ENCODE assay signal across 24 cellular contexts in the genomic region with DNA sequence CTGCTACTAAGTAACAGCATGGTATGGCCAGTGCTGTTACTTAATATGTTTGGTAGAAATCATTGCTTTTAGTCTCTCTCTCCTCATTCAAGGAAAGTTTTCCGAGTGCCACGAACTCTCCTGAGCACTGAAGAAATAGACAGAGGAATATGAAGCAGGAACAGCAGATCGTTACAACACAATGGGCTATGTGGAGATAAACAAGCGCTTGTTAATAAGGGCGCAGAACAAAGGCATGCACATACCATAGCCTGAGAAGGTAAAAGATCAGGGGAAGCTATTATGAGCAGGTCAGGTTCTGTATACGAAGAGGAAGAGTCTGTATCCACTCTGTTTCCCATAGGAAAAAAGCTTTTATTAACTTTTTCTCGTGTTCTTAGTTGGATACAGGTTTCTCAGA.
"Had no signal": no experiment of that assay in that cellular context is flagged by ENCODE, and none has a peak within 500 bp of the region (broad histone marks: within the 10 kb centered on the region; RNA-seq: fewer than 3 reads in every experiment).

No MANE protein-coding gene starts in this region.

- DNase-seq: colonic mucosa; cortex of kidney; dermis blood vessel endothelial cell; dorsolateral prefrontal cortex; effector CD4-positive, alpha-beta T cell; effector CD8-positive, alpha-beta T cell; effector memory CD4-positive, alpha-beta T cell; effector memory CD8-positive, alpha-beta T cell; endodermal cell; erythroblast; esophagus squamous epithelium; foreskin fibroblast; foreskin keratinocyte; foreskin melanocyte; gastrocnemius medialis; glutamatergic neuron; head of caudate nucleus; heart left ventricle; heart right ventricle had no signal

- H3K27me3 ChIP-seq: colonic mucosa, dorsolateral prefrontal cortex, esophagus muscularis mucosa, esophagus squamous epithelium, foreskin keratinocyte, gastrocnemius medialis, gastroesophageal sphincter, heart left ventricle, heart right ventricle had no signal

- H3K9me3 ChIP-seq: colonic mucosa, esophagus muscularis mucosa, esophagus squamous epithelium, gastrocnemius medialis, heart left ventricle, heart right ventricle had no signal

- H3K36me3 ChIP-seq: colonic mucosa, esophagus muscularis mucosa, esophagus squamous epithelium, gastrocnemius medialis, gastroesophageal sphincter, heart left ventricle, heart right ventricle had no signal

- H3K4me1 ChIP-seq: colonic mucosa, esophagus muscularis mucosa, esophagus squamous epithelium, foreskin keratinocyte, gastrocnemius medialis, gastroesophageal sphincter, heart left ventricle, heart right ventricle had no signal

- H3K27ac ChIP-seq: colonic mucosa, coronary artery, dorsolateral prefrontal cortex, epithelial cell of prostate, esophagus muscularis mucosa, esophagus squamous epithelium, foreskin keratinocyte, gastrocnemius medialis, gastroesophageal sphincter, heart left ventricle, heart right ventricle had no signal

- H3K4me3 ChIP-seq: colonic mucosa, coronary artery, dorsolateral prefrontal cortex, esophagus muscularis mucosa, esophagus squamous epithelium, gastrocnemius medialis, gastroesophageal sphincter, heart left ventricle, heart right ventricle had no signal

- ATAC-seq: effector memory CD8-positive, alpha-beta T cell; esophagus mucosa; foreskin keratinocyte; gastrocnemius medialis; gastroesophageal sphincter; heart left ventricle; heart right ventricle had no signal
